18 cellular contexts compared by ENCODE assay signal in genomic region chr7:48244902-48245301, GRCh38.
DNase-seq lines count a peak whose midpoint lies in the region; ATAC-seq, FAIRE-seq and TF ChIP-seq lines count a peak whose summit lies in the region.
"Had no signal": no experiment of that assay in that cellular context is flagged by ENCODE, and none has a peak within 500 bp of the region (broad histone marks: within the 10 kb centered on the region; RNA-seq: fewer than 3 reads in every experiment).

No MANE protein-coding gene starts in this region.

- POLR2A ChIA-PET in SK-N-SH (lab: Yijun Ruan, JAX) = no interaction called here

- intact Hi-C loops in testis (cut with DNase I; ENCODE audit: low total_unique reads) = no loop called here

- peaks cover 8% of the 10 kb centered on the region for H3K27me3 Mint-ChIP-seq in astrocyte (ENCODE audit: low read depth, unreplicated experiment)
- H3K27me3 Mint-ChIP-seq in activated T-cell treated with anti-CD3 and anti-CD28 coated beads, Interleukin-2, amount 50 U/mL, for 72 hours (ENCODE audit: low read depth) = peaks cover 32% of the 10 kb centered on the region
- H3K27me3 Mint-ChIP-seq: type B pancreatic cell had no signal

- FAIRE-seq in astrocyte (lab: Jason Lieb, UNC) = no peak
- FAIRE-seq: GM12891, H1 had no signal

- H3K36me3 ChIP-seq in SK-N-SH (replicated peaks in 1 of 2; ENCODE audit: control insufficient read depth in 1 of 2, insufficient read depth in 2 of 2, low read length in 1 of 2) (no peaks in the 10 kb centered on the region), astrocyte (ENCODE audit: insufficient read depth, low read length) (no peaks in the 10 kb centered on the region), testis (ENCODE audit: low read depth, missing control alignments) (no peaks in the 10 kb centered on the region)

- H3K27me3 ChIP-seq in SK-N-SH (ENCODE audit: insufficient read depth) (peaks cover 50% of the 10 kb centered on the region; the same call in 1 of the 2 replicates), astrocyte (ENCODE audit: insufficient read depth, low read length) (no peaks in the 10 kb centered on the region), testis (no peaks in the 10 kb centered on the region)

- H3K4me2 ChIP-seq in SK-N-SH (peak overlapping the region; percentile 10; the same call in 1 of the 2 replicates), astrocyte (ENCODE audit: low read length) (peak overlapping the region; percentile 76)

- ATAC-seq in SK-N-SH treated with all-trans-retinoic acid at 6 μM for 48 hours (no peak), HG03108 (IDR thresholded peaks at IDR 0.05; ENCODE audit: unreplicated experiment) (no peak)
- no peak for ATAC-seq in activated T-cell treated with anti-CD3 and anti-CD28 coated beads, Interleukin-2, amount 50 U/mL, for 72 hours (replicated peaks in 1 of 2)

- H3F3A ChIP-seq in SK-N-SH (replicated peaks; ENCODE audit: insufficient read depth) = peaks cover 3% of the 10 kb centered on the region

- H2AFZ ChIP-seq in SK-N-SH (ENCODE audit: low read depth) (no peak overlapping the region), astrocyte (ENCODE audit: low read depth, low read length) (peak overlapping the region; percentile 43)

- H3K9ac ChIP-seq in SK-N-SH = no peak overlapping the region
- peak overlapping the region; percentile 27 for H3K9ac ChIP-seq in astrocyte (ENCODE audit: low read length)

- no peaks in the 10 kb centered on the region for H3K4me1 ChIP-seq in SK-N-SH (ENCODE audit: control insufficient read depth in 1 of 2, insufficient read depth in 2 of 2, low read depth in 1 of 2, low read length in 1 of 2)
- peaks cover 22% of the 10 kb centered on the region for H3K4me1 ChIP-seq in astrocyte (ENCODE audit: insufficient read depth, low read length)
- H3K4me1 ChIP-seq in testis = no peaks in the 10 kb centered on the region

- CTCF ChIA-PET in SK-N-SH (lab: Yijun Ruan, JAX) = interaction anchor here (0.9 kb wide), 1 partner anchor 9 kb away, joined by 3 read pairs; no protein-coding TSS in a partner anchor

- H3K9me3 ChIP-seq in SK-N-SH (no peaks in the 10 kb centered on the region), astrocyte (ENCODE audit: insufficient read depth, low read depth, low read length) (no peaks in the 10 kb centered on the region), testis (no peaks in the 10 kb centered on the region)

- TF ChIP-seq EP300 in SK-N-SH (IDR thresholded peaks at IDR 0.05; ENCODE audit: borderline replicate concordance in 1 of 2, low read depth in 1 of 2, low read length in 1 of 2) = no peak

- H3K79me2 ChIP-seq in SK-N-SH (ENCODE audit: insufficient read depth) = no peaks in the 10 kb centered on the region
- H3K79me2 ChIP-seq in astrocyte (ENCODE audit: insufficient read depth, low read length) = no peaks in the 10 kb centered on the region

- no peaks in the 10 kb centered on the region for H3K36me3 Mint-ChIP-seq in astrocyte (ENCODE audit: low read depth, unreplicated experiment)
- H3K36me3 Mint-ChIP-seq in activated T-cell treated with anti-CD3 and anti-CD28 coated beads, Interleukin-2, amount 50 U/mL, for 72 hours (ENCODE audit: insufficient read depth in 2 of 2) = no peaks in the 10 kb centered on the region
- H3K36me3 Mint-ChIP-seq: type B pancreatic cell had no signal

- TF ChIP-seq RAD21 in SK-N-SH (IDR thresholded peaks at IDR 0.05; ENCODE audit: low read length) = no peak

- no peak overlapping the region for H3K27ac ChIP-seq in SK-N-SH (ENCODE audit: low read depth in 2 of 2, low read length in 1 of 2)
- H3K27ac ChIP-seq in astrocyte (ENCODE audit: low read depth, low read length) = peak overlapping the region; percentile 32
- H3K27ac ChIP-seq in testis = no peak overlapping the region
- H3K27ac ChIP-seq: 22Rv1, skin epidermis had no signal

- TF ChIP-seq CTCF in SK-N-SH (IDR thresholded peaks at IDR 0.05) (no peak), astrocyte (IDR thresholded peaks at IDR 0.05; ENCODE audit: insufficient read depth, low read depth, low read length) (no peak), testis (IDR thresholded peaks at IDR 0.05) (no peak)

- H3K9me3 Mint-ChIP-seq in astrocyte (ENCODE audit: unreplicated experiment) = peaks cover 8% of the 10 kb centered on the region
- no peaks in the 10 kb centered on the region for H3K9me3 Mint-ChIP-seq in activated T-cell treated with anti-CD3 and anti-CD28 coated beads, Interleukin-2, amount 50 U/mL, for 72 hours
- H3K9me3 Mint-ChIP-seq: activated T-helper 1 cell treated with anti-CD3 and anti-CD28 coated beads, Interleukin-12 subunit alpha, Interleukin-12 subunit beta, Interleukin-2, Interleukin-4 antibody, amounts not matched to agents 30 ng/mL and 10 ng/mL and 1 ng/mL, durations not matched to agents 14 hours and 24 hours and 36 hours; type B pancreatic cell had no signal

- no peak for DNase-seq in SK-N-SH
- peak; percentile 80 for DNase-seq in astrocyte (ENCODE audit: low read depth)
- DNase-seq in hepatic stellate cell (ENCODE audit: low spot score) = peak; percentile 14
- peak; percentile 25 for DNase-seq in testis
- no peak for DNase-seq in NCI-H2081 treated with DMSO at 0.1 percent for 48 hours (lab: John Stamatoyannopoulos, UW)
- no peak for DNase-seq in activated T-cell treated with anti-CD3 and anti-CD28 coated beads, Interleukin-2, amount 50 U/mL, for 72 hours
- DNase-seq: activated CD4-positive, alpha-beta T cell treated with anti-CD3 and anti-CD28 coated beads for 4 hours; central memory CD4-positive, alpha-beta T cell; erythroblast; NCI-H1417 treated with DMSO at 0.1 percent for 48 hours had no signal

- peaks cover 14% of the 10 kb centered on the region for H3K4me1 Mint-ChIP-seq in astrocyte (ENCODE audit: low read depth, unreplicated experiment)
- no peaks in the 10 kb centered on the region for H3K4me1 Mint-ChIP-seq in activated T-cell treated with anti-CD3 and anti-CD28 coated beads, Interleukin-2, amount 50 U/mL, for 72 hours (ENCODE audit: low read depth)

- WGBS in SK-N-SH (ENCODE audit: low lambda C conversion rate) = 9% methylated on average over 5 of the region's 5 CpGs
- 28 to 38% methylated on average over 5 of the region's 5 CpGs for WGBS in testis, 2 donors

- H3K4me3 Mint-ChIP-seq in astrocyte (ENCODE audit: unreplicated experiment) = no peak overlapping the region
- no peak overlapping the region for H3K4me3 Mint-ChIP-seq in activated T-cell treated with anti-CD3 and anti-CD28 coated beads, Interleukin-2, amount 50 U/mL, for 72 hours
- H3K4me3 Mint-ChIP-seq: activated T-helper 1 cell treated with anti-CD3 and anti-CD28 coated beads, Interleukin-12 subunit alpha, Interleukin-12 subunit beta, Interleukin-2, Interleukin-4 antibody, amounts not matched to agents 30 ng/mL and 10 ng/mL and 1 ng/mL, durations not matched to agents 14 hours and 24 hours and 36 hours; type B pancreatic cell had no signal

- no peaks in the 10 kb centered on the region for H4K20me1 ChIP-seq in SK-N-SH (ENCODE audit: insufficient read depth)
- no peaks in the 10 kb centered on the region for H4K20me1 ChIP-seq in astrocyte (ENCODE audit: insufficient read depth, low read length)

- H3K27ac Mint-ChIP-seq in astrocyte (ENCODE audit: unreplicated experiment) = no peak overlapping the region
- H3K27ac Mint-ChIP-seq in activated T-cell treated with anti-CD3 and anti-CD28 coated beads, Interleukin-2, amount 50 U/mL, for 72 hours = no peak overlapping the region
- H3K27ac Mint-ChIP-seq: activated T-helper 1 cell treated with anti-CD3 and anti-CD28 coated beads, Interleukin-12 subunit alpha, Interleukin-12 subunit beta, Interleukin-2, Interleukin-4 antibody, amounts not matched to agents 30 ng/mL and 10 ng/mL and 1 ng/mL, durations not matched to agents 14 hours and 24 hours and 36 hours; type B pancreatic cell had no signal

- no peaks in the 10 kb centered on the region for H3K9me2 ChIP-seq in SK-N-SH

- no peak for TF ChIP-seq POLR2A in testis (IDR thresholded peaks at IDR 0.05)

- no peak overlapping the region for H3K4me3 ChIP-seq in SK-N-SH (ENCODE audit: low read depth in 2 of 2, low read length in 1 of 2)
- peak overlapping the region; percentile 5 for H3K4me3 ChIP-seq in astrocyte (ENCODE audit: insufficient read depth, low read depth, low read length)
- no peak overlapping the region for H3K4me3 ChIP-seq in testis
- H3K4me3 ChIP-seq: skin epidermis had no signal

TF ChIP-seq in SK-N-SH, 30 proteins besides CTCF, POLR2A, EP300 and RAD21:
- TF ChIP-seq TAF1 (IDR thresholded peaks at IDR 0.05; ENCODE audit: borderline replicate concordance, low read depth, low read length) = no peak
- no peak for TF ChIP-seq ELF1 (IDR thresholded peaks at IDR 0.05)
- TF ChIP-seq SIN3A (IDR thresholded peaks at IDR 0.05; ENCODE audit: borderline replicate concordance, low read depth, low read length) = no peak
- TF ChIP-seq RFX5 (IDR thresholded peaks at IDR 0.05; ENCODE audit: low read length) = no peak

TF ChIP-seq in SK-N-SH treated with all-trans-retinoic acid at 6 μM for 48 hours, 23 proteins besides CTCF, POLR2A, EP300 and RAD21 (continues in another document):
- TF ChIP-seq PATZ1 (CRISPR knock-in tag; IDR thresholded peaks at IDR 0.05; ENCODE audit: borderline replicate concordance) (no peak), ZNF565 (CRISPR knock-in tag; conservative IDR thresholded peaks at IDR 0.05; ENCODE audit: low read depth) (no peak), ISL1 (CRISPR knock-in tag; IDR thresholded peaks at IDR 0.05) (no peak), BACH2 (CRISPR knock-in tag; IDR thresholded peaks at IDR 0.05; ENCODE audit: borderline replicate concordance) (no peak), ZFP3 (CRISPR knock-in tag; IDR thresholded peaks at IDR 0.05) (no peak), OSR1 (CRISPR knock-in tag; IDR thresholded peaks at IDR 0.05) (no peak), PPARA (CRISPR knock-in tag; IDR thresholded peaks at IDR 0.05; ENCODE audit: borderline replicate concordance) (no peak), TCF4 (CRISPR knock-in tag; IDR thresholded peaks at IDR 0.05; ENCODE audit: borderline replicate concordance) (no peak)

Comparison
In these comparisons a context has a peak if more than half of its experiments do, and no peak if none do; other contexts are left out.
1. DNase-seq: peak in astrocyte (single experiment), hepatic stellate cell (single experiment) and testis (single experiment); none in SK-N-SH (single experiment), NCI-H2081 treated with DMSO at 0.1 percent for 48 hours (single experiment) and activated T-cell treated with anti-CD3 and anti-CD28 coated beads, Interleukin-2, amount 50 U/mL, for 72 hours (0 of 2).